Comparison of ENCODE assay signal across 1 cellular context in the genomic region with DNA sequence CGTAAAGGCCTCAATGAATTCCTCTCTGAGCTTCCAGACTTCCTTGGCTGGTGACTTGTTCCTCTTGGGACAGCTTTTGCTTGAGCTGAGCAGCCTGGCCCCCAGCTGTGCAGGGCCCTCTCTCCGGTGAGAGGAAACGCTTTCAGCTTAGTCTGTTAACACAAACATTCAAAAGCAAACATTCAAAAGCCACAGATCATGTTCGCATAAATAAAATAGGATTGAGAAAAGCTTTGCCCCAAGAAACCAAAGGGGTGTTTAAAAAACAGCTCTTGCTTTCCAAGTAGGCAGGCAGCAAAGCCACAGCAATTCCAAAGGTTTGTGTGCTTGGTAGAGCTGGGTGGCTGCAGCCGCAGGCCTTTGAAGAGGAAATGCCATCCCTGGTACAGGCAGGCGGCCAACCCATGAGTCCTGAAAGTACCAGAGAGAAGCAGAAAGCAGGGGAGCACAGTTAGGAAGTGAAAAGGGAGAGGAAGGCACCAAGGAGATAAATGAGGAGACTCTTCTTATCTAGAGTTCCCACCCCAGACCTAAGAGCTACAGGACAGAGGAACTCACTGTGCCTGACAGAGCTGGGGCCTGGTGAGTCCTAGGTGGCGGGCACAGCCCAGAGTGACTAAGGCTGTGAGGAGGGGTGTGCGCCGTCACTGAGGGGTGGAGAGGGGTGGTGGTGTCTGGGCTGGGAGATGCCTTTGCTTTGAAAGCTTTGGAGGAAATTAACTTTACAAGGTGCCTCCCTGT.
TF ChIP-seq lines count a peak whose summit lies in the region.

No MANE protein-coding gene starts in this region.

TF ChIP-seq in HepG2, 621 proteins besides CTCF, POLR2A, EP300 and RAD21 (continued from another document and continues in another):
- TF ChIP-seq, protein P1, sequence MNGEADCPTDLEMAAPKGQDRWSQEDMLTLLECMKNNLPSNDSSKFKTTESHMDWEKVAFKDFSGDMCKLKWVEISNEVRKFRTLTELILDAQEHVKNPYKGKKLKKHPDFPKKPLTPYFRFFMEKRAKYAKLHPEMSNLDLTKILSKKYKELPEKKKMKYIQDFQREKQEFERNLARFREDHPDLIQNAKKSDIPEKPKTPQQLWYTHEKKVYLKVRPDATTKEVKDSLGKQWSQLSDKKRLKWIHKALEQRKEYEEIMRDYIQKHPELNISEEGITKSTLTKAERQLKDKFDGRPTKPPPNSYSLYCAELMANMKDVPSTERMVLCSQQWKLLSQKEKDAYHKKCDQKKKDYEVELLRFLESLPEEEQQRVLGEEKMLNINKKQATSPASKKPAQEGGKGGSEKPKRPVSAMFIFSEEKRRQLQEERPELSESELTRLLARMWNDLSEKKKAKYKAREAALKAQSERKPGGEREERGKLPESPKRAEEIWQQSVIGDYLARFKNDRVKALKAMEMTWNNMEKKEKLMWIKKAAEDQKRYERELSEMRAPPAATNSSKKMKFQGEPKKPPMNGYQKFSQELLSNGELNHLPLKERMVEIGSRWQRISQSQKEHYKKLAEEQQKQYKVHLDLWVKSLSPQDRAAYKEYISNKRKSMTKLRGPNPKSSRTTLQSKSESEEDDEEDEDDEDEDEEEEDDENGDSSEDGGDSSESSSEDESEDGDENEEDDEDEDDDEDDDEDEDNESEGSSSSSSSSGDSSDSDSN (CRISPR knock-in tag; IDR thresholded peaks at IDR 0.05) = peak; percentile 40; the same call in 1 of the 2 replicates
- TF ChIP-seq ZNF317 (CRISPR knock-in tag; IDR thresholded peaks at IDR 0.05) = 0 out of 2 replicates have a peak, but pooled peaks have one; percentile 25
- 0 out of 2 replicates have a peak, but pooled peaks have one; percentile 42 for TF ChIP-seq ZBTB20 (CRISPR knock-in tag; IDR thresholded peaks at IDR 0.05; ENCODE audit: borderline replicate concordance, low read depth)
- peak; percentile 41; the same call in 1 of the 2 replicates for TF ChIP-seq ZNF878 (CRISPR knock-in tag; IDR thresholded peaks at IDR 0.05)
- no peak for TF ChIP-seq ZMYM2 (CRISPR knock-in tag; IDR thresholded peaks at IDR 0.05)
- no peak for TF ChIP-seq MEIS1 (CRISPR knock-in tag; IDR thresholded peaks at IDR 0.05; ENCODE audit: borderline replicate concordance)
- TF ChIP-seq ZNF773 (CRISPR knock-in tag; IDR thresholded peaks at IDR 0.05; ENCODE audit: borderline replicate concordance) = no peak
- peak; percentile 79 for TF ChIP-seq ZFX (CRISPR knock-in tag; IDR thresholded peaks at IDR 0.05; ENCODE audit: low read depth)
- TF ChIP-seq, protein P2, sequence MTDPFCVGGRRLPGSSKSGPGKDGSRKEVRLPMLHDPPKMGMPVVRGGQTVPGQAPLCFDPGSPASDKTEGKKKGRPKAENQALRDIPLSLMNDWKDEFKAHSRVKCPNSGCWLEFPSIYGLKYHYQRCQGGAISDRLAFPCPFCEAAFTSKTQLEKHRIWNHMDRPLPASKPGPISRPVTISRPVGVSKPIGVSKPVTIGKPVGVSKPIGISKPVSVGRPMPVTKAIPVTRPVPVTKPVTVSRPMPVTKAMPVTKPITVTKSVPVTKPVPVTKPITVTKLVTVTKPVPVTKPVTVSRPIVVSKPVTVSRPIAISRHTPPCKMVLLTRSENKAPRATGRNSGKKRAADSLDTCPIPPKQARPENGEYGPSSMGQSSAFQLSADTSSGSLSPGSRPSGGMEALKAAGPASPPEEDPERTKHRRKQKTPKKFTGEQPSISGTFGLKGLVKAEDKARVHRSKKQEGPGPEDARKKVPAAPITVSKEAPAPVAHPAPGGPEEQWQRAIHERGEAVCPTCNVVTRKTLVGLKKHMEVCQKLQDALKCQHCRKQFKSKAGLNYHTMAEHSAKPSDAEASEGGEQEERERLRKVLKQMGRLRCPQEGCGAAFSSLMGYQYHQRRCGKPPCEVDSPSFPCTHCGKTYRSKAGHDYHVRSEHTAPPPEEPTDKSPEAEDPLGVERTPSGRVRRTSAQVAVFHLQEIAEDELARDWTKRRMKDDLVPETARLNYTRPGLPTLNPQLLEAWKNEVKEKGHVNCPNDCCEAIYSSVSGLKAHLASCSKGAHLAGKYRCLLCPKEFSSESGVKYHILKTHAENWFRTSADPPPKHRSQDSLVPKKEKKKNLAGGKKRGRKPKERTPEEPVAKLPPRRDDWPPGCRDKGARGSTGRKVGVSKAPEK (CRISPR knock-in tag; IDR thresholded peaks at IDR 0.05; ENCODE audit: borderline replicate concordance) = no peak
- peak; percentile 7; the same call in 1 of the 2 replicates for TF ChIP-seq ZNF607 (CRISPR knock-in tag; IDR thresholded peaks at IDR 0.05; ENCODE audit: borderline replicate concordance)
- TF ChIP-seq KDM5B (CRISPR knock-in tag; IDR thresholded peaks at IDR 0.05; ENCODE audit: borderline replicate concordance) = peak; percentile 54; the same call in 1 of the 2 replicates
- TF ChIP-seq ASH2L (IDR thresholded peaks at IDR 0.05; ENCODE audit: insufficient read length, low read depth, low read length) = peak; percentile 51
- no peak for TF ChIP-seq MIER2 (CRISPR knock-in tag; IDR thresholded peaks at IDR 0.05)
- TF ChIP-seq, protein P3, sequence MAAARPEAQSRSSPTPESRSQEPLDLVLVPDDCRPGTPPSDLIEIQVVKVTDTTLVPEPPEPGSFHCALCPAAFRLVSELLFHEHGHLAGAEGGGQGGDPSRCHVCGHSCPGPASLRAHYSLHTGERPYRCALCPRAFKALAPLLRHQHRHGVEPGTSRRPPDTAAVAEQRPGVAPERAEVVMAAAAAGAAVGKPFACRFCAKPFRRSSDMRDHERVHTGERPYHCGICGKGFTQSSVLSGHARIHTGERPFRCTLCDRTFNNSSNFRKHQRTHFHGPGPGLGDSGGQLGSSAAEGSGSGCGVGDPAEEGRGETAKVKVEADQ (CRISPR knock-in tag; IDR thresholded peaks at IDR 0.05; ENCODE audit: borderline replicate concordance) = no peak
- TF ChIP-seq, protein P4, sequence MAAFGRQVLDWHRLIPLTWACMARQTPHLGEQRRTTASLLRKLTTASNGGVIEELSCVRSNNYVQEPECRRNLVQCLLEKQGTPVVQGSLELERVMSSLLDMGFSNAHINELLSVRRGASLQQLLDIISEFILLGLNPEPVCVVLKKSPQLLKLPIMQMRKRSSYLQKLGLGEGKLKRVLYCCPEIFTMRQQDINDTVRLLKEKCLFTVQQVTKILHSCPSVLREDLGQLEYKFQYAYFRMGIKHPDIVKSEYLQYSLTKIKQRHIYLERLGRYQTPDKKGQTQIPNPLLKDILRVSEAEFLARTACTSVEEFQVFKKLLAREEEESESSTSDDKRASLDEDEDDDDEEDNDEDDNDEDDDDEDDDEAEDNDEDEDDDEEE (CRISPR knock-in tag; IDR thresholded peaks at IDR 0.05) = 0 out of 2 replicates have a peak, but pooled peaks have one; percentile 49
- peak; percentile 51; the same call in 1 of the 2 replicates for TF ChIP-seq TCF7 (IDR thresholded peaks at IDR 0.05; ENCODE audit: low read depth)
- TF ChIP-seq ZFP36L2 (CRISPR knock-in tag; IDR thresholded peaks at IDR 0.05) = no peak
- TF ChIP-seq ZNF839 (CRISPR knock-in tag; IDR thresholded peaks at IDR 0.05; ENCODE audit: borderline replicate concordance) = no peak
- TF ChIP-seq EHMT2 (IDR thresholded peaks at IDR 0.05; ENCODE audit: borderline replicate concordance, low read depth, low read length) = peak; percentile 25; the same call in 1 of the 2 replicates
- no peak for TF ChIP-seq ZNF383 (CRISPR knock-in tag; IDR thresholded peaks at IDR 0.05; ENCODE audit: borderline replicate concordance)
- peak; percentile 49; the same call in 1 of the 2 replicates for TF ChIP-seq ZNF501 (CRISPR knock-in tag; IDR thresholded peaks at IDR 0.05)
- TF ChIP-seq KAT8 (CRISPR knock-in tag; IDR thresholded peaks at IDR 0.05) = 0 out of 2 replicates have a peak, but pooled peaks have one; percentile 43
- TF ChIP-seq PHF5A (CRISPR knock-in tag; IDR thresholded peaks at IDR 0.05; ENCODE audit: low read depth, unreplicated experiment) = peak; percentile 32
- TF ChIP-seq, protein P5, sequence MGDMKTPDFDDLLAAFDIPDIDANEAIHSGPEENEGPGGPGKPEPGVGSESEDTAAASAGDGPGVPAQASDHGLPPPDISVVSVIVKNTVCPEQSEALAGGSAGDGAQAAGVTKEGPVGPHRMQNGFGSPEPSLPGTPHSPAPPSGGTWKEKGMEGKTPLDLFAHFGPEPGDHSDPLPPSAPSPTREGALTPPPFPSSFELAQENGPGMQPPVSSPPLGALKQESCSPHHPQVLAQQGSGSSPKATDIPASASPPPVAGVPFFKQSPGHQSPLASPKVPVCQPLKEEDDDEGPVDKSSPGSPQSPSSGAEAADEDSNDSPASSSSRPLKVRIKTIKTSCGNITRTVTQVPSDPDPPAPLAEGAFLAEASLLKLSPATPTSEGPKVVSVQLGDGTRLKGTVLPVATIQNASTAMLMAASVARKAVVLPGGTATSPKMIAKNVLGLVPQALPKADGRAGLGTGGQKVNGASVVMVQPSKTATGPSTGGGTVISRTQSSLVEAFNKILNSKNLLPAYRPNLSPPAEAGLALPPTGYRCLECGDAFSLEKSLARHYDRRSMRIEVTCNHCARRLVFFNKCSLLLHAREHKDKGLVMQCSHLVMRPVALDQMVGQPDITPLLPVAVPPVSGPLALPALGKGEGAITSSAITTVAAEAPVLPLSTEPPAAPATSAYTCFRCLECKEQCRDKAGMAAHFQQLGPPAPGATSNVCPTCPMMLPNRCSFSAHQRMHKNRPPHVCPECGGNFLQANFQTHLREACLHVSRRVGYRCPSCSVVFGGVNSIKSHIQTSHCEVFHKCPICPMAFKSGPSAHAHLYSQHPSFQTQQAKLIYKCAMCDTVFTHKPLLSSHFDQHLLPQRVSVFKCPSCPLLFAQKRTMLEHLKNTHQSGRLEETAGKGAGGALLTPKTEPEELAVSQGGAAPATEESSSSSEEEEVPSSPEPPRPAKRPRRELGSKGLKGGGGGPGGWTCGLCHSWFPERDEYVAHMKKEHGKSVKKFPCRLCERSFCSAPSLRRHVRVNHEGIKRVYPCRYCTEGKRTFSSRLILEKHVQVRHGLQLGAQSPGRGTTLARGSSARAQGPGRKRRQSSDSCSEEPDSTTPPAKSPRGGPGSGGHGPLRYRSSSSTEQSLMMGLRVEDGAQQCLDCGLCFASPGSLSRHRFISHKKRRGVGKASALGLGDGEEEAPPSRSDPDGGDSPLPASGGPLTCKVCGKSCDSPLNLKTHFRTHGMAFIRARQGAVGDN (CRISPR knock-in tag; IDR thresholded peaks at IDR 0.05) = peak; percentile 70
- TF ChIP-seq DR1 (CRISPR knock-in tag; IDR thresholded peaks at IDR 0.05) = no peak
- 0 out of 2 replicates have a peak, but pooled peaks have one; percentile 42 for TF ChIP-seq NFIC (IDR thresholded peaks at IDR 0.05; ENCODE audit: low read length)
- TF ChIP-seq, protein P6, sequence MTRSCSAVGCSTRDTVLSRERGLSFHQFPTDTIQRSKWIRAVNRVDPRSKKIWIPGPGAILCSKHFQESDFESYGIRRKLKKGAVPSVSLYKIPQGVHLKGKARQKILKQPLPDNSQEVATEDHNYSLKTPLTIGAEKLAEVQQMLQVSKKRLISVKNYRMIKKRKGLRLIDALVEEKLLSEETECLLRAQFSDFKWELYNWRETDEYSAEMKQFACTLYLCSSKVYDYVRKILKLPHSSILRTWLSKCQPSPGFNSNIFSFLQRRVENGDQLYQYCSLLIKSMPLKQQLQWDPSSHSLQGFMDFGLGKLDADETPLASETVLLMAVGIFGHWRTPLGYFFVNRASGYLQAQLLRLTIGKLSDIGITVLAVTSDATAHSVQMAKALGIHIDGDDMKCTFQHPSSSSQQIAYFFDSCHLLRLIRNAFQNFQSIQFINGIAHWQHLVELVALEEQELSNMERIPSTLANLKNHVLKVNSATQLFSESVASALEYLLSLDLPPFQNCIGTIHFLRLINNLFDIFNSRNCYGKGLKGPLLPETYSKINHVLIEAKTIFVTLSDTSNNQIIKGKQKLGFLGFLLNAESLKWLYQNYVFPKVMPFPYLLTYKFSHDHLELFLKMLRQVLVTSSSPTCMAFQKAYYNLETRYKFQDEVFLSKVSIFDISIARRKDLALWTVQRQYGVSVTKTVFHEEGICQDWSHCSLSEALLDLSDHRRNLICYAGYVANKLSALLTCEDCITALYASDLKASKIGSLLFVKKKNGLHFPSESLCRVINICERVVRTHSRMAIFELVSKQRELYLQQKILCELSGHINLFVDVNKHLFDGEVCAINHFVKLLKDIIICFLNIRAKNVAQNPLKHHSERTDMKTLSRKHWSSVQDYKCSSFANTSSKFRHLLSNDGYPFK (CRISPR knock-in tag; IDR thresholded peaks at IDR 0.05; ENCODE audit: borderline replicate concordance) = peak; percentile 56; the same call in 1 of the 2 replicates
- TF ChIP-seq, protein P7, sequence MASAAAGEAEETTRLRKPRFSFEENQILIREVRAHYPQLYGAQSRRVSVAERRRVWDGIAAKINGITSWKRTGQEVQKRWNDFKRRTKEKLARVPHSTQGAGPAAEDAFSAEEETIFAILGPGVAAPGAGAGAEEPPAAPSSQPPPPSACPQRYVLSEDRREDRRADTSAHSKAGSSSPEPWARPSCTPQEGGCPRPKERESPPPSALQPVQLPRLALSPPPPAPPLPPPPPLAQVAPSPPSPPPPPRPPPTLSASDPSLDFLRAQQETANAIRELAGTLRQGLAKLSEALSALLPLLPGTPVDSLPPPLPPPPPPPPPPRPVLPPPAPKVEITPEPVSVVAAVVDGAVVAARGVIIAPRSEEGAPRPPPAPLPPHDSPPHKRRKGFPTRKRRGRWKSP (CRISPR knock-in tag; IDR thresholded peaks at IDR 0.05) = no peak
- TF ChIP-seq, protein P8, sequence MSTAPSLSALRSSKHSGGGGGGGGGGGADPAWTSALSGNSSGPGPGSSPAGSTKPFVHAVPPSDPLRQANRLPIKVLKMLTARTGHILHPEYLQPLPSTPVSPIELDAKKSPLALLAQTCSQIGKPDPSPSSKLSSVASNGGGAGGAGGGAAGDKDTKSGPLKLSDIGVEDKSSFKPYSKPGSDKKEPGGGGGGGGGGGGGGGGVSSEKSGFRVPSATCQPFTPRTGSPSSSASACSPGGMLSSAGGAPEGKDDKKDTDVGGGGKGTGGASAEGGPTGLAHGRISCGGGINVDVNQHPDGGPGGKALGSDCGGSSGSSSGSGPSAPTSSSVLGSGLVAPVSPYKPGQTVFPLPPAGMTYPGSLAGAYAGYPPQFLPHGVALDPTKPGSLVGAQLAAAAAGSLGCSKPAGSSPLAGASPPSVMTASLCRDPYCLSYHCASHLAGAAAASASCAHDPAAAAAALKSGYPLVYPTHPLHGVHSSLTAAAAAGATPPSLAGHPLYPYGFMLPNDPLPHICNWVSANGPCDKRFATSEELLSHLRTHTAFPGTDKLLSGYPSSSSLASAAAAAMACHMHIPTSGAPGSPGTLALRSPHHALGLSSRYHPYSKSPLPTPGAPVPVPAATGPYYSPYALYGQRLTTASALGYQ (CRISPR knock-in tag; IDR thresholded peaks at IDR 0.05) = peak; percentile 15; the same call in 1 of the 2 replicates
- TF ChIP-seq GLI4 (CRISPR knock-in tag; IDR thresholded peaks at IDR 0.05; ENCODE audit: borderline replicate concordance) = no peak
- TF ChIP-seq, protein P9, sequence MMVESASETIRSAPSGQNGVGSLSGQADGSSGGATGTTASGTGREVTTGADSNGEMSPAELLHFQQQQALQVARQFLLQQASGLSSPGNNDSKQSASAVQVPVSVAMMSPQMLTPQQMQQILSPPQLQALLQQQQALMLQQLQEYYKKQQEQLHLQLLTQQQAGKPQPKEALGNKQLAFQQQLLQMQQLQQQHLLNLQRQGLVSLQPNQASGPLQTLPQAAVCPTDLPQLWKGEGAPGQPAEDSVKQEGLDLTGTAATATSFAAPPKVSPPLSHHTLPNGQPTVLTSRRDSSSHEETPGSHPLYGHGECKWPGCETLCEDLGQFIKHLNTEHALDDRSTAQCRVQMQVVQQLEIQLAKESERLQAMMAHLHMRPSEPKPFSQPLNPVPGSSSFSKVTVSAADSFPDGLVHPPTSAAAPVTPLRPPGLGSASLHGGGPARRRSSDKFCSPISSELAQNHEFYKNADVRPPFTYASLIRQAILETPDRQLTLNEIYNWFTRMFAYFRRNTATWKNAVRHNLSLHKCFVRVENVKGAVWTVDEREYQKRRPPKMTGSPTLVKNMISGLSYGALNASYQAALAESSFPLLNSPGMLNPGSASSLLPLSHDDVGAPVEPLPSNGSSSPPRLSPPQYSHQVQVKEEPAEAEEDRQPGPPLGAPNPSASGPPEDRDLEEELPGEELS (CRISPR knock-in tag; IDR thresholded peaks at IDR 0.05) = peak; percentile 55; the same call in 1 of the 2 replicates
